1 cellular context compared by ENCODE assay signal in the genomic region with DNA sequence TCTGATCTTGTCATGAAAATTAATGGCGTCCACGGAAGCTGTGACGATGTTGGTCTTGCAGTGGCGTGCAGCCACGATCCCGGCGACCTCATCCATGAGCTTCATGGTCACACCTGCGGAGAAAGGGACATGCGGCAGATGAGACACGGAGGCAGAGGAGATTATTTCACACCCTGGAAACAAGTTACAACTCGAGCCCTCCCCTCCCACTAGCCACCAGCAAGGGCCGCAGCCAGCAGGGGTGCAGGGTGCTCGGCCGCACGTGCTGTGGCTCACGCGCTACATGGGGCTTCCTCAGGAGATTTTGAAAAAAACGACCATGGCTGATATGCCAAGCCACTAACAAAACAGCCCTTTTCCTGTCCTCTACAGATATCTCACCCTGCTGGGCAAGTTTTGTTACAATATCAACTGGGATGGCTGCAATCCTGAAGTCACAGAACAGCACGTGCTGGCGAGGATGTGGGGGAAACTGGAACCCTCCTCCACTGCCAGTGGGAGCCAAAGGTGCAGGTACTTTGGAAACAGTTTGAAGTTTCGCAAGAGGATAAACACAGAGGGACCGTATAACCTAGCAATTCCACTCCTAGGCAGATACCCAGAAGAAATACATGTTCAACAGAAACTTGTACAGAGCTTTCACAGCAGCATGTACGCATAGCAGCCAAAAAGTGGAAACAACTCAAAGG.
TF ChIP-seq lines count a peak whose summit lies in the region.

No MANE protein-coding gene starts in this region.

TF ChIP-seq in IMR-90, 13 proteins besides CTCF, POLR2A, EP300 and RAD21:
- TF ChIP-seq, protein P1, sequence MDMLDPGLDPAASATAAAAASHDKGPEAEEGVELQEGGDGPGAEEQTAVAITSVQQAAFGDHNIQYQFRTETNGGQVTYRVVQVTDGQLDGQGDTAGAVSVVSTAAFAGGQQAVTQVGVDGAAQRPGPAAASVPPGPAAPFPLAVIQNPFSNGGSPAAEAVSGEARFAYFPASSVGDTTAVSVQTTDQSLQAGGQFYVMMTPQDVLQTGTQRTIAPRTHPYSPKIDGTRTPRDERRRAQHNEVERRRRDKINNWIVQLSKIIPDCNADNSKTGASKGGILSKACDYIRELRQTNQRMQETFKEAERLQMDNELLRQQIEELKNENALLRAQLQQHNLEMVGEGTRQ (IDR thresholded peaks at IDR 0.05; ENCODE audit: low read depth, low read length) = no peak
- no peak for TF ChIP-seq MAZ (IDR thresholded peaks at IDR 0.05; ENCODE audit: borderline replicate concordance, low read depth, low read length)
- no peak for TF ChIP-seq FOS (IDR thresholded peaks at IDR 0.05; ENCODE audit: low read depth, low read length)
- TF ChIP-seq MAFK (IDR thresholded peaks at IDR 0.05; ENCODE audit: low read depth, low read length) = no peak
- no peak for TF ChIP-seq SMC3 (IDR thresholded peaks at IDR 0.05; ENCODE audit: low read depth, low read length)
- no peak for TF ChIP-seq NFE2L2 (IDR thresholded peaks at IDR 0.05; ENCODE audit: low read depth, low read length)
- 0 out of 2 replicates have a peak, but pooled peaks have one; percentile 42 for TF ChIP-seq CEBPB (IDR thresholded peaks at IDR 0.05; ENCODE audit: low read depth, low read length)
- TF ChIP-seq MXI1 (IDR thresholded peaks at IDR 0.05; ENCODE audit: borderline replicate concordance, low read depth, low read length) = no peak
TF ChIP-seq in IMR-90: peak in this region for 1.
